In the genomic region with DNA sequence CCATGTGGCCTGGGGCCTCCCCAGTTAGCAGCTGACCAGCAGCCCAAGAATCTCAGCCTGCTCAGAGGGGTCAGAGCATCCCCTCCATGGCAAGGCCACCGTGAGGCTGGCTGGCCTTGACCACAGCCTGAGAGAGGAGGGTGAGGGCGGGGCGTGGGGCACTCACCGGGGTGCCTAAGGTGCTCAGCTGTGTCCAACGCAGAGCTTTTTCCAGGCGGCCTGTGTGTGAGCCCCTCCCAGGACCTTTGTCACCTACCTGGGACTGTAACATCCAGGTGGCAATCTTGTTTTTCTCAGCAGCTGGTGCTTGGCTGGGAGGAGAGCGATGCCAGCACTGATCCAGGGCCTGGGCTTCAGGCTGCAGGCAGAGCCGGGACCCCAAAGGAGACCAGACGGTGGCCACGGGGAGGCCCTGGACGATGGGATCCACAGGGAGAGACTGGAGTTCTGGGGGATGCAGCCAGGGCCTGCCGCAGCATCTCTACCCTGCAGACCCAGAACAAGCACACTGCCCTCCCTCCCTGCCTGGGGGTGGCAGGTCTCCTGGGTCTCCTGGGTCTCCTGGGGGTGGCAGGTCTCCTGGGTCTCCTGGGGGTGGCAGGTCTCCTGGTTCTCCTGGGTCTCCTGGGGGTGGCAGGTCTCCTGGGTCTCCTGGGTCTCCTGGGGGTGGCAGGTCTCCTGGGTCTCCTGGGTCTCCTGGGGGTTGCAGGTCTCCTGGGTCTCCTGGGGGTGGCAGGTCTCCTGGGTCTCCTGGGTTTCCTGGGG, we compare ENCODE assay signal across 10 cellular contexts. TPM values are rescaled to one million over a fixed set of nuclear protein-coding genes. Genes with fewer than 3 reads are reported as not detected.
A peak's percentile ranks its signal among the peaks of the same experiment; 100 is the strongest.
DNase-seq lines count a peak whose midpoint lies in the region; ATAC-seq and TF ChIP-seq lines count a peak whose summit lies in the region.
"Had no signal": no experiment of that assay in that cellular context is flagged by ENCODE, and none has a peak within 500 bp of the region (broad histone marks: within the 10 kb centered on the region; RNA-seq: fewer than 3 reads in every experiment).

No MANE protein-coding gene starts in this region.

- no peak for TF ChIP-seq POLR2A in uterus (IDR thresholded peaks at IDR 0.05)

- H3K27me3 ChIP-seq in uterus, result no peaks in the 10 kb centered on the region

- H3K27ac ChIP-seq in cingulate gyrus (ENCODE audit: low read depth, low read length) (peak overlapping the region; percentile 29), uterus (peak overlapping the region; percentile 78 to 81)

- H3K9me3 ChIP-seq in uterus, result no peaks in the 10 kb centered on the region

- ATAC-seq in Right ventricle myocardium inferior (no peak), left cardiac atrium (no peak), HG02623 (IDR thresholded peaks at IDR 0.05; ENCODE audit: unreplicated experiment) (no peak)

- no peaks in the 10 kb centered on the region for H3K36me3 ChIP-seq in uterus

- no peak for TF ChIP-seq CTCF in uterus (IDR thresholded peaks at IDR 0.05)

- peak overlapping the region; percentile 15 to 18 for H3K4me3 ChIP-seq in uterus

- no peaks in the 10 kb centered on the region for H3K4me1 ChIP-seq in uterus

- intact Hi-C loops in Right ventricle myocardium inferior (cut with DNase I), result no loop called here
- intact Hi-C loops in left cardiac atrium (cut with DNase I), result no loop called here
- intact Hi-C loops in uterus (cut with DNase I; ENCODE audit: low total_unique reads), result no loop called here

- DNase-seq in Right ventricle myocardium inferior (ENCODE audit: missing footprints), result peak; percentile 52
- DNase-seq in left cardiac atrium, result no peak
- DNase-seq in mucosa of gallbladder (ENCODE audit: low spot score), result peak; percentile 9
- DNase-seq in uterus, result peak in 1 of 2 donors; percentile 14
- DNase-seq in stimulated activated naive CD4-positive, alpha-beta T cell (lab: John Stamatoyannopoulos, UW), result no peak
- no peak for DNase-seq in NCI-H2171 treated with DMSO at 0.1 percent for 48 hours (lab: John Stamatoyannopoulos, UW)
- DNase-seq: erythroblast, NCI-H774 had no signal

RNA-seq across cellular contexts. Expression of a gene that starts 12.3 kb away (rescaled TPM):
- total RNA-seq in Right ventricle myocardium inferior (6.7 TPM), left cardiac atrium (10 to 100 TPM; 12.2 to 31.9 TPM), mucosa of gallbladder (40.9 TPM), uterus (10 to 100 TPM; 18.5 to 87.1 (median 21.9) TPM)

Comparison
In these comparisons a context has a peak if more than half of its experiments do, and no peak if none do; other contexts are left out.
1. DNase-seq: peak in Right ventricle myocardium inferior (single experiment) and mucosa of gallbladder (single experiment); none in left cardiac atrium (single experiment), stimulated activated naive CD4-positive, alpha-beta T cell (0 of 6) and NCI-H2171 treated with DMSO at 0.1 percent for 48 hours (single experiment).